10 cellular contexts compared by ENCODE assay signal in genomic region chr20:43849496-43850197, GRCh38.
DNase-seq lines count a peak whose midpoint lies in the region; ATAC-seq lines count a peak whose summit lies in the region.
"Had no signal": no experiment of that assay in that cellular context is flagged by ENCODE, and none has a peak within 500 bp of the region (broad histone marks: within the 10 kb centered on the region; RNA-seq: fewer than 3 reads in every experiment).

No MANE protein-coding gene starts in this region.

- ATAC-seq in HG03469 (IDR thresholded peaks at IDR 0.05; ENCODE audit: unreplicated experiment) (no peak), GM18502 (IDR thresholded peaks at IDR 0.05; ENCODE audit: poor library complexity, unreplicated experiment) (no peak)

- DNase-seq in AG08396 (ENCODE audit: low spot score): peak; percentile 55
- peak; percentile 4 for DNase-seq in NCI-H1105 (lab: John Stamatoyannopoulos, UW)
- peak; percentile 54 for DNase-seq in dedifferentiated amniotic fluid mesenchymal stem cell (ENCODE audit: extremely low spot score)
- DNase-seq in myocyte (ENCODE audit: low read depth): peak; percentile 41
- DNase-seq in NCI-H774 (lab: John Stamatoyannopoulos, UW): no peak
- no peak for DNase-seq in NCI-H187 (lab: John Stamatoyannopoulos, UW)
- DNase-seq: anterior cingulate cortex; CD4-positive, alpha-beta memory T cell had no signal

Comparison
In these comparisons a context has a peak if more than half of its experiments do, and no peak if none do; other contexts are left out.
1. DNase-seq: peak in AG08396 (single experiment), NCI-H1105 (single experiment), dedifferentiated amniotic fluid mesenchymal stem cell (single experiment) and myocyte (single experiment); none in NCI-H774 (single experiment) and NCI-H187 (0 of 2).